ENCODE assay signal across 1 cellular context in genomic region chr16:29744541-29745101, GRCh38.
TF ChIP-seq lines count a peak whose summit lies in the region.

No MANE protein-coding gene starts in this region.

TF ChIP-seq in WTC11, 78 proteins besides CTCF, POLR2A, EP300 and RAD21 (continued from another document):
- TF ChIP-seq ZNF532 (CRISPR knock-in tag; IDR thresholded peaks at IDR 0.05; ENCODE audit: borderline replicate concordance) (peak; percentile 13; the same call in 1 of the 2 replicates), HMGXB4 (CRISPR knock-in tag; IDR thresholded peaks at IDR 0.05) (no peak), MYBL2 (CRISPR knock-in tag; IDR thresholded peaks at IDR 0.05) (no peak), SMAD4 (CRISPR knock-in tag; IDR thresholded peaks at IDR 0.05) (no peak), IRF2 (CRISPR knock-in tag; IDR thresholded peaks at IDR 0.05; ENCODE audit: borderline replicate concordance, low read depth) (no peak), RELA (CRISPR knock-in tag; IDR thresholded peaks at IDR 0.05; ENCODE audit: borderline replicate concordance) (no peak), TEAD4 (CRISPR knock-in tag; IDR thresholded peaks at IDR 0.05) (no peak), TEAD1 (CRISPR knock-in tag; IDR thresholded peaks at IDR 0.05) (no peak), JUN (CRISPR knock-in tag; IDR thresholded peaks at IDR 0.05) (no peak), ZNF281 (CRISPR knock-in tag; IDR thresholded peaks at IDR 0.05) (0 out of 2 replicates have a peak, but pooled peaks have one; percentile 28), ZSCAN18 (CRISPR knock-in tag; IDR thresholded peaks at IDR 0.05) (no peak), OVOL2 (CRISPR knock-in tag; IDR thresholded peaks at IDR 0.05; ENCODE audit: borderline replicate concordance) (no peak), E2F4 (CRISPR knock-in tag; IDR thresholded peaks at IDR 0.05; ENCODE audit: borderline replicate concordance, low read depth) (no peak), ATF2 (CRISPR knock-in tag; IDR thresholded peaks at IDR 0.05; ENCODE audit: borderline replicate concordance, low read depth) (no peak), ZNF671 (CRISPR knock-in tag; IDR thresholded peaks at IDR 0.05) (no peak), E2F1 (CRISPR knock-in tag; IDR thresholded peaks at IDR 0.05) (no peak), AR (CRISPR knock-in tag; IDR thresholded peaks at IDR 0.05) (0 out of 2 replicates have a peak, but pooled peaks have one; percentile 58)
TF ChIP-seq in WTC11: peak in this region for 8.
